8 cellular contexts compared by ENCODE assay signal in genomic region chr2:110576763-110577416, GRCh38. TPM values are rescaled to one million over a fixed set of nuclear protein-coding genes. Genes with fewer than 3 reads are reported as not detected.
DNase-seq lines count a peak whose midpoint lies in the region; ATAC-seq and TF ChIP-seq lines count a peak whose summit lies in the region.
"Not testable (repeated sequence)": the region's sequence is repeated elsewhere in the genome, so short reads cannot be mapped to it uniquely, and the experiment has no call there.

Gene RGPD6 (minus strand): TSS chr2:110577222. CDS start chr2:110577024, 198 bp downstream.

- H3K36me3 Mint-ChIP-seq in activated naive CD8-positive, alpha-beta T cell treated with anti-CD3 and anti-CD28 coated beads for 36 hours, result not testable (repeated sequence)

- ATAC-seq in GM18502 (IDR thresholded peaks at IDR 0.05; ENCODE audit: poor library complexity, unreplicated experiment) (peak; percentile 98), GM21515 (IDR thresholded peaks at IDR 0.05; ENCODE audit: unreplicated experiment) (peak; percentile 99), HG02981 (IDR thresholded peaks at IDR 0.05; ENCODE audit: unreplicated experiment) (peak; percentile 98), foreskin keratinocyte (peak; percentile 96)

- H3K4me1 ChIP-seq in foreskin keratinocyte, result not testable (repeated sequence)

- not testable (repeated sequence) for H3K27me3 Mint-ChIP-seq in activated naive CD8-positive, alpha-beta T cell treated with anti-CD3 and anti-CD28 coated beads for 36 hours

- H3K27ac Mint-ChIP-seq in activated naive CD8-positive, alpha-beta T cell treated with anti-CD3 and anti-CD28 coated beads for 36 hours, result not testable (repeated sequence)

- not testable (repeated sequence) for H3K27me3 ChIP-seq in foreskin keratinocyte

- not testable (repeated sequence) for H3K4me3 Mint-ChIP-seq in activated naive CD8-positive, alpha-beta T cell treated with anti-CD3 and anti-CD28 coated beads for 36 hours

- not testable (repeated sequence) for H3K9me3 Mint-ChIP-seq in activated naive CD8-positive, alpha-beta T cell treated with anti-CD3 and anti-CD28 coated beads for 36 hours

- not testable (repeated sequence) for H3K27ac ChIP-seq in foreskin keratinocyte

- not testable (repeated sequence) for TF ChIP-seq CTCF in foreskin keratinocyte (conservative IDR thresholded peaks at IDR 0.05); subcutaneous adipose tissue (IDR thresholded peaks at IDR 0.05; ENCODE audit: low read depth)

- not testable (repeated sequence) for DNase-seq in LHCN-M2 (ENCODE audit: low read depth); activated naive CD8-positive, alpha-beta T cell treated with anti-CD3 and anti-CD28 coated beads for 36 hours; foreskin keratinocyte; mucosa of gallbladder (ENCODE audit: low spot score)

- not testable (repeated sequence) for H3K4me1 Mint-ChIP-seq in activated naive CD8-positive, alpha-beta T cell treated with anti-CD3 and anti-CD28 coated beads for 36 hours

RNA-seq across cellular contexts. Expression of gene RGPD6, which starts in this region (rescaled TPM):
- total RNA-seq in LHCN-M2 (2014; rRNA removed) (6.6 and 16.2 TPM in 2 replicates), foreskin keratinocyte (12.6 and 14.0 TPM in 2 replicates), mucosa of gallbladder (11.0 TPM), subcutaneous adipose tissue (10 to 100 TPM; 55.9 to 92.9 (median 56.8) TPM)
- 2.6 TPM for polyA plus RNA-seq in LHCN-M2 (2012)
- 10 to 100 TPM; 14.9 to 16.6 TPM for total RNA-seq in activated naive CD8-positive, alpha-beta T cell treated with anti-CD3 and anti-CD28 coated beads for 36 hours
- 2.0 and 2.6 TPM in 2 replicates for polyA plus RNA-seq in foreskin keratinocyte
